In genomic region chr2:61005736-61006135, GRCh38 we compare ENCODE assay signal across 3 cellular contexts.
TF ChIP-seq lines count a peak whose summit lies in the region.

No MANE protein-coding gene starts in this region.

TF ChIP-seq in HepG2, 621 proteins besides CTCF, POLR2A, EP300 and RAD21 (continues in another document):
- TF ChIP-seq ZNF598 (CRISPR knock-in tag; IDR thresholded peaks at IDR 0.05; ENCODE audit: borderline replicate concordance) (no peak), ZNF407 (CRISPR knock-in tag; IDR thresholded peaks at IDR 0.05; ENCODE audit: not compliant biosample characterization) (no peak), CEBPB (IDR thresholded peaks at IDR 0.05; ENCODE audit: borderline replicate concordance, low read depth, low read length) (no peak), NR0B2 (CRISPR knock-in tag; IDR thresholded peaks at IDR 0.05) (no peak), MBD4 (IDR thresholded peaks at IDR 0.05; ENCODE audit: borderline replicate concordance, low read length) (no peak), MTF2 (CRISPR knock-in tag; IDR thresholded peaks at IDR 0.05; ENCODE audit: borderline replicate concordance) (no peak)

TF ChIP-seq in HEK293, 187 proteins besides CTCF, POLR2A, EP300 and RAD21 (continues in another document):
- TF ChIP-seq ZNF302 (tag by site-specific recombination; IDR thresholded peaks at IDR 0.05; ENCODE audit: low read depth) (no peak), FEZF1 (tag by site-specific recombination; IDR thresholded peaks at IDR 0.05) (0 out of 2 replicates have a peak, but pooled peaks have one; percentile 55), ZBTB17 (tag by site-specific recombination; IDR thresholded peaks at IDR 0.05) (no peak), ZNF366 (tag by site-specific recombination; conservative IDR thresholded peaks at IDR 0.05) (0 out of 2 replicates have a peak, but pooled peaks have one; percentile 38), PRDM10 (tag by site-specific recombination; IDR thresholded peaks at IDR 0.05) (no peak), ZNF24 (tag by site-specific recombination; IDR thresholded peaks at IDR 0.05) (0 out of 2 replicates have a peak, but pooled peaks have one; percentile 38), ZNF555 (tag by site-specific recombination; conservative IDR thresholded peaks at IDR 0.05) (no peak), ZNF629 (tag by site-specific recombination; IDR thresholded peaks at IDR 0.05) (0 out of 2 replicates have a peak, but pooled peaks have one; percentile 16), ZNF16 (tag by site-specific recombination; IDR thresholded peaks at IDR 0.05; ENCODE audit: low read depth) (no peak), PRDM1 (tag by site-specific recombination; IDR thresholded peaks at IDR 0.05) (0 out of 2 replicates have a peak, but pooled peaks have one; percentile 4), PRDM6 (tag by site-specific recombination; IDR thresholded peaks at IDR 0.05) (peak; percentile 84), ATF2 (tag by site-specific recombination; IDR thresholded peaks at IDR 0.05; ENCODE audit: low read depth) (0 out of 2 replicates have a peak, but pooled peaks have one; percentile 36), ZNF121 (tag by site-specific recombination; IDR thresholded peaks at IDR 0.05) (no peak), PRDM4 (tag by site-specific recombination; IDR thresholded peaks at IDR 0.05) (peak; percentile 59; the same call in 1 of the 2 replicates), ZFHX2 (tag by site-specific recombination; conservative IDR thresholded peaks at IDR 0.05) (no peak)

TF ChIP-seq in K562, 482 proteins besides CTCF, POLR2A, EP300 and RAD21:
- no peak for TF ChIP-seq SMAD2 (IDR thresholded peaks at IDR 0.05; ENCODE audit: low read depth, low read length)
- no peak for TF ChIP-seq THAP7 (CRISPR knock-in tag; IDR thresholded peaks at IDR 0.05)
- no peak for TF ChIP-seq CGGBP1 (CRISPR knock-in tag; IDR thresholded peaks at IDR 0.05)
- TF ChIP-seq ZNF76 (CRISPR knock-in tag; IDR thresholded peaks at IDR 0.05; ENCODE audit: borderline replicate concordance) = no peak
- no peak for TF ChIP-seq FOXA3 (CRISPR knock-in tag; conservative IDR thresholded peaks at IDR 0.05 in 1 of 2, IDR thresholded peaks at IDR 0.05 in 1 of 2)
- TF ChIP-seq KAT7 (CRISPR knock-in tag; IDR thresholded peaks at IDR 0.05; ENCODE audit: borderline replicate concordance) = no peak
- TF ChIP-seq NUFIP1 (IDR thresholded peaks at IDR 0.05; ENCODE audit: partially characterized antibody) = no peak
- TF ChIP-seq U2AF2 (optimal IDR thresholded peaks at IDR 0.05; ENCODE audit: low read depth, low read length) = no peak
- no peak for TF ChIP-seq HOXB6 (CRISPR knock-in tag; IDR thresholded peaks at IDR 0.05; ENCODE audit: borderline replicate concordance)
- no peak for TF ChIP-seq NFATC3 (IDR thresholded peaks at IDR 0.05)
- TF ChIP-seq CREB3 (tag; conservative IDR thresholded peaks at IDR 0.05; ENCODE audit: low read depth) = no peak
- TF ChIP-seq ZNF354B (CRISPR knock-in tag; IDR thresholded peaks at IDR 0.05) = no peak
- TF ChIP-seq ZBTB8A (IDR thresholded peaks at IDR 0.05; ENCODE audit: partially characterized antibody) = no peak
- no peak for TF ChIP-seq MYC (IDR thresholded peaks at IDR 0.05; ENCODE audit: low read depth, low read length)
- TF ChIP-seq MYC (CRISPR knock-in tag; IDR thresholded peaks at IDR 0.05; ENCODE audit: borderline replicate concordance, low read depth) = no peak
- no peak for TF ChIP-seq FOSL1 (tag; conservative IDR thresholded peaks at IDR 0.05)
- TF ChIP-seq RUNX1 (IDR thresholded peaks at IDR 0.05; ENCODE audit: low read depth) = no peak
- no peak for TF ChIP-seq ZBTB26 (CRISPR knock-in tag; IDR thresholded peaks at IDR 0.05)
- no peak for TF ChIP-seq KDM5B (IDR thresholded peaks at IDR 0.05; ENCODE audit: insufficient replicate concordance, low read depth, low read length)
